8 cellular contexts compared by ENCODE assay signal in genomic region chr5:138213161-138214029, GRCh38. TPM values are rescaled to one million over a fixed set of nuclear protein-coding genes. Genes with fewer than 3 reads are reported as not detected.
DNase-seq lines count a peak whose midpoint lies in the region; ATAC-seq and TF ChIP-seq lines count a peak whose summit lies in the region.

CDC23 (minus strand) TSS chr5:138213323; CDS start chr5:138213312, 11 bp downstream.

- POLR2A ChIA-PET in naive thymus-derived CD8-positive, alpha-beta T cell (lab: Charles Lee): interaction anchor here (0.6 to 3.4 kb wide), 7 partner anchors 20 to 140 kb away, joined by 3 to 18 read pairs (median 4); partner anchors contain the start of genes BRD8, FAM53C and KIF20A

- peaks cover 11% of the 10 kb centered on the region for H3K36me3 Mint-ChIP-seq in activated T-helper 2 cell treated with anti-CD3 and anti-CD28 coated beads, Interferon-gamma antibody, Interleukin-2, Interleukin-4, amounts not matched to agents 10 μg/mL and 5 μg/mL and 100 μg/mL, durations not matched to agents 14 hours and 24 hours and 36 hours (ENCODE audit: low read depth)
- peaks cover 0 to 10% (median under 1%) of the 10 kb centered on the region in 3 donors for H3K36me3 Mint-ChIP-seq in naive thymus-derived CD8-positive, alpha-beta T cell

- H3K4me1 Mint-ChIP-seq in activated T-helper 2 cell treated with anti-CD3 and anti-CD28 coated beads, Interferon-gamma antibody, Interleukin-2, Interleukin-4, amounts not matched to agents 10 μg/mL and 5 μg/mL and 100 μg/mL, durations not matched to agents 14 hours and 24 hours and 36 hours (ENCODE audit: low read depth): peaks cover 11% of the 10 kb centered on the region
- peaks cover 12 to 28% (median 26%) of the 10 kb centered on the region in 4 donors for H3K4me1 Mint-ChIP-seq in naive thymus-derived CD8-positive, alpha-beta T cell

- H3K9me3 Mint-ChIP-seq in activated T-helper 2 cell treated with anti-CD3 and anti-CD28 coated beads, Interferon-gamma antibody, Interleukin-2, Interleukin-4, amounts not matched to agents 10 μg/mL and 5 μg/mL and 100 μg/mL, durations not matched to agents 14 hours and 24 hours and 36 hours: no peaks in the 10 kb centered on the region
- no peaks in the 10 kb centered on the region for H3K9me3 Mint-ChIP-seq in naive thymus-derived CD8-positive, alpha-beta T cell

- H3K36me3 ChIP-seq in RWPE2 (ENCODE audit: low read depth): peaks cover 40% of the 10 kb centered on the region

- intact Hi-C loops in activated T-helper 2 cell treated with anti-CD3 and anti-CD28 coated beads, Interferon-gamma antibody, Interleukin-2, Interleukin-4, amounts not matched to agents 10 μg/mL and 5 μg/mL and 100 μg/mL, durations not matched to agents 14 hours and 24 hours and 36 hours (cut with micrococcal nuclease): loop anchor here (1.0 kb wide), 2 partner anchors 35 to 125 kb away; partner anchors contain the start of genes BRD8 and FAM53C

- H3K4me3 ChIP-seq in RWPE2 (ENCODE audit: severe bottlenecking) (peak within 1 kb of the TSS; percentile 86), fibroblast of mammary gland (ENCODE audit: control insufficient read depth, low read depth, low read length) (peak within 1 kb of the TSS; percentile 100)

- peaks cover 12% of the 10 kb centered on the region for H3K4me1 ChIP-seq in RWPE2 (ENCODE audit: insufficient read depth, poor library complexity, severe bottlenecking)

- H3K27ac ChIP-seq in RWPE2 (ENCODE audit: poor library complexity, severe bottlenecking): no peak within 1 kb of the TSS

- H3K27me3 ChIP-seq in RWPE2 (ENCODE audit: insufficient read depth, poor library complexity, severe bottlenecking): no peaks in the 10 kb centered on the region

- peak within 1 kb of the TSS; percentile 94 for H3K27ac Mint-ChIP-seq in activated T-helper 2 cell treated with anti-CD3 and anti-CD28 coated beads, Interferon-gamma antibody, Interleukin-2, Interleukin-4, amounts not matched to agents 10 μg/mL and 5 μg/mL and 100 μg/mL, durations not matched to agents 14 hours and 24 hours and 36 hours
- peak within 1 kb of the TSS; percentile 94 to 99 (median 98) for H3K27ac Mint-ChIP-seq in naive thymus-derived CD8-positive, alpha-beta T cell

- H3K9me3 ChIP-seq in RWPE2 (ENCODE audit: severe bottlenecking): no peaks in the 10 kb centered on the region

- H3K27me3 Mint-ChIP-seq in activated T-helper 2 cell treated with anti-CD3 and anti-CD28 coated beads, Interferon-gamma antibody, Interleukin-2, Interleukin-4, amounts not matched to agents 10 μg/mL and 5 μg/mL and 100 μg/mL, durations not matched to agents 14 hours and 24 hours and 36 hours (ENCODE audit: low read depth): no peaks in the 10 kb centered on the region
- H3K27me3 Mint-ChIP-seq in naive thymus-derived CD8-positive, alpha-beta T cell: peaks cover 0 to 2% (median 0%) of the 10 kb centered on the region in 5 donors

- H3K4me3 Mint-ChIP-seq in activated T-helper 2 cell treated with anti-CD3 and anti-CD28 coated beads, Interferon-gamma antibody, Interleukin-2, Interleukin-4, amounts not matched to agents 10 μg/mL and 5 μg/mL and 100 μg/mL, durations not matched to agents 14 hours and 24 hours and 36 hours (ENCODE audit: low read depth): peak within 1 kb of the TSS; percentile 97
- H3K4me3 Mint-ChIP-seq in naive thymus-derived CD8-positive, alpha-beta T cell: peak within 1 kb of the TSS; percentile 95 to 100 (median 98)

- no peak for TF ChIP-seq CTCF in RWPE2 (IDR thresholded peaks at IDR 0.05; ENCODE audit: poor library complexity, severe bottlenecking)
- no peak for TF ChIP-seq CTCF in fibroblast of mammary gland (conservative IDR thresholded peaks at IDR 0.05; ENCODE audit: control insufficient read depth, insufficient read depth, low read depth, low read length)

- DNase-seq in EH (ENCODE audit: low read depth) (peak; percentile 99), H4 (ENCODE audit: low spot score) (peak; percentile 99), LoVo (ENCODE audit: low spot score) (peak; percentile 98), RWPE2 (ENCODE audit: low spot score) (peak; percentile 95), fibroblast of mammary gland (ENCODE audit: low read depth) (peak; percentile 98)
- DNase-seq in activated T-helper 2 cell treated with anti-CD3 and anti-CD28 coated beads, Interferon-gamma antibody, Interleukin-2, Interleukin-4, amounts not matched to agents 10 μg/mL and 5 μg/mL and 100 μg/mL, durations not matched to agents 14 hours and 24 hours and 36 hours (ENCODE audit: low spot score): peak; percentile 90
- DNase-seq in naive thymus-derived CD8-positive, alpha-beta T cell: peak; percentile 74 to 96 (median 92)
- DNase-seq in stimulated activated naive CD4-positive, alpha-beta T cell (lab: John Stamatoyannopoulos, UW): peak; percentile 74 to 94 (median 90)

- ATAC-seq in RWPE2 (ENCODE audit: low read depth): peak; percentile 95
- ATAC-seq in naive thymus-derived CD8-positive, alpha-beta T cell: peak; percentile 97 to 99

RNA-seq across cellular contexts. Expression of gene CDC23, which starts in this region (rescaled TPM):
- 48.2 and 51.7 TPM in 2 replicates for total RNA-seq in H4 (2014; rRNA removed; shearing (Covaris generic))
- total RNA-seq in activated T-helper 2 cell treated with anti-CD3 and anti-CD28 coated beads, Interferon-gamma antibody, Interleukin-2, Interleukin-4, amounts not matched to agents 10 μg/mL and 5 μg/mL and 100 μg/mL, durations not matched to agents 14 hours and 24 hours and 36 hours: 41.5 and 45.8 TPM in 2 replicates
- total RNA-seq in naive thymus-derived CD8-positive, alpha-beta T cell: 10 to 100 TPM; 26.3 to 29.3 TPM
- polyA plus RNA-seq in naive thymus-derived CD8-positive, alpha-beta T cell: 10 to 100 TPM; 13.7 to 24.7 (median 17.2) TPM
